In genomic region chr2:128091691-128092050, GRCh38 we compare ENCODE assay signal across 8 cellular contexts. TPM values are rescaled to one million over a fixed set of nuclear protein-coding genes. Genes with fewer than 3 reads are reported as not detected.
DNase-seq lines count a peak whose midpoint lies in the region; ATAC-seq lines count a peak whose summit lies in the region.

No MANE protein-coding gene starts in this region.

- H3K27ac Mint-ChIP-seq in central memory CD8-positive, alpha-beta T cell (ENCODE audit: low read depth): peak overlapping the region; percentile 92
- peak overlapping the region; percentile 87 for H3K27ac Mint-ChIP-seq in memory B cell

- no peaks in the 10 kb centered on the region for H3K9me3 ChIP-seq in NT2/D1 (ENCODE audit: insufficient read depth, low read length)
- no peaks in the 10 kb centered on the region for H3K9me3 ChIP-seq in aorta (ENCODE audit: control insufficient read depth, low read length)

- H3K36me3 ChIP-seq in NT2/D1 (ENCODE audit: insufficient read depth, insufficient read length, low read length) (peaks cover 15% of the 10 kb centered on the region), aorta (ENCODE audit: control insufficient read depth in 1 of 2, insufficient read depth in 2 of 2, low read length in 1 of 2) (no peaks in the 10 kb centered on the region)

- DNase-seq in NCI-H2107 treated with DMSO at 0.1 percent for 48 hours (lab: John Stamatoyannopoulos, UW; ENCODE audit: unreplicated experiment) (peak; percentile 18), NCI-H2107 (lab: John Stamatoyannopoulos, UW) (no peak), NT2/D1 (ENCODE audit: low read depth, low spot score) (no peak), memory B cell (ENCODE audit: low spot score in 2 of 2) (no peak), aorta (no peak), GDM1 (lab: John Stamatoyannopoulos, UW) (no peak)
- DNase-seq in central memory CD8-positive, alpha-beta T cell (ENCODE audit: low spot score in 2 of 2): no peak
- no peak for DNase-seq in stimulated activated CD4-positive, alpha-beta T cell treated with anti-CD3 and anti-CD28 coated beads, Interleukin-2, amount 100 ng/mL, for 24 hours

- no peaks in the 10 kb centered on the region for H3K27me3 ChIP-seq in NT2/D1 (ENCODE audit: insufficient read depth, insufficient read length)
- H3K27me3 ChIP-seq in aorta (ENCODE audit: control insufficient read depth in 1 of 2, insufficient read depth in 2 of 2, low read length in 1 of 2): no peaks in the 10 kb centered on the region

- no peak overlapping the region for H3K27ac ChIP-seq in aorta (ENCODE audit: low read depth in 1 of 2, low read length in 2 of 2)

- peak overlapping the region; percentile 97 for H3K4me3 Mint-ChIP-seq in central memory CD8-positive, alpha-beta T cell
- H3K4me3 Mint-ChIP-seq in memory B cell: peak overlapping the region; percentile 88

- no peaks in the 10 kb centered on the region for H3K4me1 ChIP-seq in NT2/D1 (ENCODE audit: insufficient read depth, insufficient read length)
- H3K4me1 ChIP-seq in aorta (ENCODE audit: control insufficient read depth in 1 of 2, insufficient read depth in 2 of 2, low read length in 2 of 2): peaks cover 0 to 7% of the 10 kb centered on the region in 2 donors

- H3K4me1 Mint-ChIP-seq in central memory CD8-positive, alpha-beta T cell: peaks cover 35% of the 10 kb centered on the region
- H3K4me1 Mint-ChIP-seq in memory B cell: peaks cover 16% of the 10 kb centered on the region

- peaks cover 15% of the 10 kb centered on the region for H3K36me3 Mint-ChIP-seq in central memory CD8-positive, alpha-beta T cell (ENCODE audit: insufficient read depth)
- peaks cover 2% of the 10 kb centered on the region for H3K36me3 Mint-ChIP-seq in memory B cell

- H3K9ac ChIP-seq in NT2/D1 (ENCODE audit: insufficient read length, low read depth): peak overlapping the region; percentile 98

- no peaks in the 10 kb centered on the region for H3K9me3 Mint-ChIP-seq in central memory CD8-positive, alpha-beta T cell
- no peaks in the 10 kb centered on the region for H3K9me3 Mint-ChIP-seq in memory B cell

- H3K27me3 Mint-ChIP-seq in central memory CD8-positive, alpha-beta T cell: no peaks in the 10 kb centered on the region
- no peaks in the 10 kb centered on the region for H3K27me3 Mint-ChIP-seq in memory B cell

- intact Hi-C loops in aorta (cut with DNase I): loop anchor here (2.0 to 10.0 kb wide), 4 partner anchors 63 to 237 kb away; partner anchors contain the start of genes SAP130 (in 2 of the 2) and POLR2D (in 1 of the 2)

- 0% methylated on average over 9 of the region's 9 CpGs for WGBS in aorta, 2 donors

- H3K4me3 ChIP-seq in NT2/D1 (ENCODE audit: insufficient read length, low read depth) (peak overlapping the region; percentile 100), aorta (ENCODE audit: low read length in 2 of 2) (peak overlapping the region; percentile 33 to 61)

- ATAC-seq in central memory CD8-positive, alpha-beta T cell (replicated peaks; ENCODE audit: extremely low read depth, poor library complexity, severe bottlenecking): no peak
- ATAC-seq in memory B cell (ENCODE audit: low read depth) (no peak), aorta (ENCODE audit: low FRiP score) (no peak)

RNA-seq across cellular contexts. Expression of gene UGGT1, which starts 0.7 kb away (rescaled TPM):
- total RNA-seq in aorta: 10 to 100 TPM; 38.1 to 39.2 TPM
- 10 to 100 TPM in 1 of 2 donors, 1 to 10 TPM in 1; 3.0 to 10.2 TPM for polyA plus RNA-seq in aorta
